ENCODE assay signal across 15 cellular contexts in the genomic region with DNA sequence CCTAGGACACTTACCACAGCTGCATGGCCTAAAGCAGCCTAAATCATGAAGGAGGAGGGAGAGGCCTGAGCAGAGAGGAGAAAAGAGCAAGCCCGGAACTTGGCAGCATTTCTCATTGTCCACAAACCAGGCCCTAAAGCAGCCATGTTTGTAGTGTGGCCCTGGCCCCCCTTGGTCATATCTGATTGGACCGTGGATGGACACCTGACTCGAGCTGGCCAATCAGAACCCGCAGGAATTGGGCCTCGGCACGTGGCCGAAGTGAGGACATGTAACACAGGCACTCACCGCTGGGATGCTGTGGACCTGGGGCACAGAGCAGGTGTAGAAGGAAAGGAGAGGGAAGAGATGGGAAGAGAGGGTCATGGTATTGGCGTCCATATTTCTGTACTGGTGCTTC. TPM values are rescaled to one million over a fixed set of nuclear protein-coding genes. Genes with fewer than 3 reads are reported as not detected.
"Had no signal": no experiment of that assay in that cellular context is flagged by ENCODE, and none has a peak within 500 bp of the region (broad histone marks: within the 10 kb centered on the region; RNA-seq: fewer than 3 reads in every experiment).

No MANE protein-coding gene starts in this region.

- H3K4me3 ChIP-seq: mucosa of descending colon had no signal

- FAIRE-seq: colon had no signal

- H3K9me3 ChIP-seq: mucosa of descending colon had no signal

- ATAC-seq: activated CD8-positive, alpha-beta T cell treated with anti-CD3 and anti-CD28 coated beads for 36 hours; activated naive CD4-positive, alpha-beta T cell treated with anti-CD3 and anti-CD28 coated beads, Interleukin-2, amount 50 U/mL, for 72 hours; esophagus mucosa; mucosa of descending colon; naive thymus-derived CD4-positive, alpha-beta T cell; stimulated activated effector memory CD8-positive, alpha-beta T cell treated with anti-CD3 and anti-CD28 coated beads, Interleukin-12 subunit alpha, Interleukin-12 subunit beta, amount 100 ng/mL, for 72 hours had no signal

- DNase-seq: activated CD4-positive, alpha-beta T cell treated with anti-CD3 and anti-CD28 coated beads for 4 hours; activated CD8-positive, alpha-beta T cell treated with anti-CD3 and anti-CD28 coated beads for 36 hours; activated gamma-delta T cell; activated T-cell treated with anti-CD3 and anti-CD28 coated beads, Interleukin-2, amount 50 U/mL, for 48 hours; amniotic stem cell; caudate nucleus; islet precursor cell; mucosa of descending colon; naive thymus-derived CD4-positive, alpha-beta T cell; stimulated activated CD4-positive, alpha-beta T cell treated with anti-CD3 and anti-CD28 coated beads, Interleukin-12 subunit alpha, Interleukin-12 subunit beta, amount 100 ng/mL, for 4 hours; stimulated activated CD4-positive, alpha-beta T cell treated with anti-CD3 and anti-CD28 coated beads, Interleukin-2, amount 100 ng/mL, for 24 hours had no signal

RNA-seq across cellular contexts. Expression of gene ASS1, which starts 56.9 kb away (rescaled TPM):
- polyA plus RNA-seq: naive thymus-derived CD4-positive, alpha-beta T cell had no signal
